In genomic region chr2:99278793-99279291, GRCh38 we compare ENCODE assay signal across 11 cellular contexts. TPM values are rescaled to one million over a fixed set of nuclear protein-coding genes. Genes with fewer than 3 reads are reported as not detected.
DNase-seq lines count a peak whose midpoint lies in the region; ATAC-seq and TF ChIP-seq lines count a peak whose summit lies in the region.
"Had no signal": no experiment of that assay in that cellular context is flagged by ENCODE, and none has a peak within 500 bp of the region (broad histone marks: within the 10 kb centered on the region; RNA-seq: fewer than 3 reads in every experiment).

No MANE protein-coding gene starts in this region.

- no peaks in the 10 kb centered on the region for H3K27me3 Mint-ChIP-seq in neural crest cell (ENCODE audit: low read depth)
- no peaks in the 10 kb centered on the region for H3K27me3 Mint-ChIP-seq in CD8-positive, alpha-beta memory T cell
- H3K27me3 Mint-ChIP-seq: T-cell had no signal

- no peaks in the 10 kb centered on the region for H3K9me3 ChIP-seq in CD8-positive, alpha-beta memory T cell (ENCODE audit: low read length)
- no peaks in the 10 kb centered on the region for H3K9me3 ChIP-seq in BE2C

- H3K4me1 Mint-ChIP-seq in neural crest cell = no peaks in the 10 kb centered on the region
- H3K4me1 Mint-ChIP-seq in CD8-positive, alpha-beta memory T cell = no peaks in the 10 kb centered on the region
- H3K4me1 Mint-ChIP-seq: T-cell had no signal

- no peak for TF ChIP-seq CTCF in neural crest cell (conservative IDR thresholded peaks at IDR 0.05)
- TF ChIP-seq CTCF in BE2C (IDR thresholded peaks at IDR 0.05; ENCODE audit: low read depth, low read length) = no peak

- no peaks in the 10 kb centered on the region for H3K36me3 ChIP-seq in CD8-positive, alpha-beta memory T cell (ENCODE audit: insufficient read depth, low read length)
- no peaks in the 10 kb centered on the region for H3K36me3 ChIP-seq in BE2C

- no peaks in the 10 kb centered on the region for H3K27me3 ChIP-seq in CD8-positive, alpha-beta memory T cell (ENCODE audit: insufficient read depth, low read length, poor library complexity, severe bottlenecking)
- no peaks in the 10 kb centered on the region for H3K27me3 ChIP-seq in BE2C

- H3K27ac ChIP-seq in CD8-positive, alpha-beta memory T cell (ENCODE audit: low read depth, low read length) = no peak overlapping the region

- CTCF ChIA-PET in CD8-positive, alpha-beta memory T cell (lab: Charles Lee) = no interaction called here

- peaks cover 33% of the 10 kb centered on the region for H3K36me3 Mint-ChIP-seq in neural crest cell (ENCODE audit: low read depth)
- peaks cover 5 to 30% (median 26%) of the 10 kb centered on the region in 3 donors for H3K36me3 Mint-ChIP-seq in CD8-positive, alpha-beta memory T cell

- H3K4me1 ChIP-seq in CD8-positive, alpha-beta memory T cell (ENCODE audit: insufficient read depth, low read length) = no peaks in the 10 kb centered on the region
- no peaks in the 10 kb centered on the region for H3K4me1 ChIP-seq in BE2C

- H3K9me3 Mint-ChIP-seq in neural crest cell = peaks cover 12% of the 10 kb centered on the region
- H3K9me3 Mint-ChIP-seq in CD8-positive, alpha-beta memory T cell = peaks cover 0 to 11% (median 8%) of the 10 kb centered on the region in 5 donors

- no peak overlapping the region for H3K4me3 ChIP-seq in CD8-positive, alpha-beta memory T cell (ENCODE audit: low read length)
- H3K4me3 ChIP-seq in BE2C (ENCODE audit: low read depth, low read length) = no peak overlapping the region

- DNase-seq in DMS53 (lab: John Stamatoyannopoulos, UW) = peak; percentile 88
- peak; percentile 15 for DNase-seq in NCI-H2029 treated with DMSO at 0.1 percent for 48 hours (lab: John Stamatoyannopoulos, UW)
- peak; percentile 70 for DNase-seq in brain pericyte (ENCODE audit: low read depth, low spot score)
- no peak for DNase-seq in neural crest cell (ENCODE audit: low read depth, low spot score)
- no peak for DNase-seq in CD8-positive, alpha-beta memory T cell
- DNase-seq in BE2C = no peak
- no peak for DNase-seq in NCI-H2081 treated with DMSO at 0.1 percent for 48 hours (lab: John Stamatoyannopoulos, UW)
- DNase-seq: activated CD8-positive, alpha-beta memory T cell treated with anti-CD3 and anti-CD28 coated beads, Interleukin-2, amount 50 U/mL, for 4 hours; DND-41; T-cell had no signal

- no peak for ATAC-seq in HG03432 (IDR thresholded peaks at IDR 0.05; ENCODE audit: unreplicated experiment)
- ATAC-seq: T-cell had no signal

- H3K27ac Mint-ChIP-seq in neural crest cell (ENCODE audit: unreplicated experiment) = peak overlapping the region; percentile 27
- H3K27ac Mint-ChIP-seq in CD8-positive, alpha-beta memory T cell = no peak overlapping the region
- H3K27ac Mint-ChIP-seq: T-cell had no signal

- POLR2A ChIA-PET in CD8-positive, alpha-beta memory T cell (lab: Charles Lee) = no interaction called here

- H3K4me3 Mint-ChIP-seq in neural crest cell = no peak overlapping the region
- H3K4me3 Mint-ChIP-seq in CD8-positive, alpha-beta memory T cell = no peak overlapping the region
- H3K4me3 Mint-ChIP-seq: T-cell had no signal

RNA-seq across cellular contexts. Expression of gene LYG1, which starts 22.2 kb away (rescaled TPM):
- 1.7 and 1.9 TPM in 2 replicates for total RNA-seq in neural crest cell
- total RNA-seq in CD8-positive, alpha-beta memory T cell = 1 to 10 TPM; 1.0 to 1.1 TPM
- polyA plus RNA-seq in CD8-positive, alpha-beta memory T cell = not detected
- 0.74 TPM for polyA plus RNA-seq in BE2C (2012; ENCODE audit: insufficient read depth, insufficient read length, low read depth)

RNA-seq across cellular contexts. Expression of gene LYG2, which starts 23.4 kb away (rescaled TPM):
- total RNA-seq in neural crest cell = not detected in 2 replicates
- not detected for total RNA-seq in CD8-positive, alpha-beta memory T cell
- not detected for polyA plus RNA-seq in CD8-positive, alpha-beta memory T cell
- not detected for polyA plus RNA-seq in BE2C (2012; ENCODE audit: insufficient read depth, insufficient read length, low read depth)
- total RNA-seq: T-cell had no signal

RNA-seq across cellular contexts. Expression of gene TXNDC9, which starts 57.3 kb away (rescaled TPM):
- total RNA-seq in neural crest cell = 30.7 and 35.0 TPM in 2 replicates
- total RNA-seq in CD8-positive, alpha-beta memory T cell = 10 to 100 TPM; 32.9 to 34.1 TPM
- polyA plus RNA-seq in CD8-positive, alpha-beta memory T cell = 51.3 TPM
- 17.5 TPM for polyA plus RNA-seq in BE2C (2012; ENCODE audit: insufficient read depth, insufficient read length, low read depth)

RNA-seq across cellular contexts. Expression of gene EIF5B, which starts 58.3 kb away (rescaled TPM):
- total RNA-seq in neural crest cell = 49.0 and 50.5 TPM in 2 replicates
- 10 to 100 TPM; 82.8 to 96.2 TPM for total RNA-seq in CD8-positive, alpha-beta memory T cell
- polyA plus RNA-seq in CD8-positive, alpha-beta memory T cell = 18.1 TPM
- 20.5 TPM for polyA plus RNA-seq in BE2C (2012; ENCODE audit: insufficient read depth, insufficient read length, low read depth)

Comparison
In these comparisons a context has a peak if more than half of its experiments do, and no peak if none do; other contexts are left out.
1. DNase-seq: peak in DMS53 (single experiment), NCI-H2029 treated with DMSO at 0.1 percent for 48 hours (single experiment) and brain pericyte (single experiment); none in neural crest cell (single experiment), CD8-positive, alpha-beta memory T cell (0 of 5), BE2C (single experiment) and NCI-H2081 treated with DMSO at 0.1 percent for 48 hours (single experiment).